ENCODE assay signal across 9 cellular contexts in the genomic region with DNA sequence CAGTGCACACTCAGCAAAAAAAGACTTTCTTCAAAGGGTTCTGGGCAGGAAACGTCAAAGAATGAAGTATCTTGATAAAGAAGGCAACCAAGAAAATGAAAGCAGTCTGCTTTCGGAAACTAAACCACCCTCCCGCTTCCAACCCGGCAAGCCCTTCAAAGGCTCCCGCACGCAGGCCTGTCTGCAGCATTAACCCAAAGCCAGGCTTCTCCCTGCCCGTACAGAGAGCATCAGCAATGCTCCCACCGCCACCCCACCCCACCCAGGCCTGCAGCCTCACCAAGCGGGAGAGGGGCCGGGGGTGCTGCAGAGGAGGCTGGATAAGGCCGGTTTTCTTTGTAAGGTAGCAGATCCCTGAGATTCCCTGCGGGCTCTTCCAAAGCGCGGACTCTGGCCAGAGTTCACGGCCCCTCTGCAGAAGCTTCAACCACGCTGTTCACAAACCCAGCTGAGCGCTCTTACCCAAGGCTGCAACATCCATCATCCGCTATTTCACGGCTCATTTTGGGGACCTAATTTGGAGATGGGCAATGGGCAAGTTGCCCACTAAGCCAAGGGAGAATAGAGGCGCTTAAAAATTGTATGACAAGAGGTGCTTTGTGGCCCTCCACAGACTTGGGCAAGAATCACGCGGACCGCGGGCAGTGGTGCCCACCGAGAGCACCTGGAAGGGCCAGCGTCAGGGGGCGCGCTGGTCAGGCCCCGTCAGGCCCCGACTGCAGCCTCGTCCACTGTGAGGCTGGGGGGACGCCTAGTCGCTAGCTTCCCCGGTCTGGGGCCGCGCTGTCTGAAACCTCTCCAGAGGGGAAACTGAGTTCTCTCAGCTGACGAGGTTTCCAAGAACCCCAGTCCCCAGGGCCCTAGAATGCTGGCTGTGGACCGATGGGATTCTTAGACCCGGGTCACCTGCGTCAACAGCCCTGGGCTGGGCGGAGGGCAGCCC.
DNase-seq lines count a peak whose midpoint lies in the region; ATAC-seq lines count a peak whose summit lies in the region.
"Had no signal": no experiment of that assay in that cellular context is flagged by ENCODE, and none has a peak within 500 bp of the region (broad histone marks: within the 10 kb centered on the region; RNA-seq: fewer than 3 reads in every experiment).

No MANE protein-coding gene starts in this region.

- H4K5ac ChIP-seq in mesendoderm (ENCODE audit: low read length) = no peak overlapping the region

- peak overlapping the region in 6 of 7 experiments; percentile 4 to 34 (median 15) for H3K4me3 ChIP-seq in skin epidermis
- H3K4me3 ChIP-seq in mesendoderm (ENCODE audit: low read length) = no peak overlapping the region

- no peak overlapping the region for H2BK5ac ChIP-seq in mesendoderm (ENCODE audit: low read length)

- H3K27me3 ChIP-seq in mesendoderm (ENCODE audit: insufficient read depth, low read length, poor library complexity) = no peaks in the 10 kb centered on the region

- WGBS in mesendoderm (ENCODE audit: extremely low coverage, insufficient coverage, low lambda C conversion rate) = no CpG with 5 or more reads among the region's 41 CpGs

- no peak overlapping the region for H3K9ac ChIP-seq in mesendoderm (ENCODE audit: low read length)

- H2BK120ac ChIP-seq in mesendoderm (ENCODE audit: low read depth, low read length) = no peak overlapping the region

- H3K79me1 ChIP-seq in mesendoderm (ENCODE audit: low read length) = no peaks in the 10 kb centered on the region

- H3K18ac ChIP-seq in mesendoderm (ENCODE audit: low read length) = no peak overlapping the region

- intact Hi-C loops in left colon (cut with DNase I, micrococcal nuclease) = no loop called here

- no peaks in the 10 kb centered on the region for H3K79me2 ChIP-seq in mesendoderm (ENCODE audit: control insufficient read depth, insufficient read depth, low read length)

- H2BK15ac ChIP-seq in mesendoderm (replicated peaks; ENCODE audit: low read depth) = no peak overlapping the region

- H3K4ac ChIP-seq in mesendoderm (ENCODE audit: low read depth, low read length) = no peak overlapping the region

- H3K27ac ChIP-seq in skin epidermis (peak overlapping the region in 15 of 21 experiments; percentile 9 to 84 (median 54)), mesendoderm (ENCODE audit: low read depth, low read length) (no peak overlapping the region)

- ATAC-seq in GM18511 (IDR thresholded peaks at IDR 0.05; ENCODE audit: unreplicated experiment) (peak; percentile 67), left colon (no peak), GM21576 (IDR thresholded peaks at IDR 0.05; ENCODE audit: unreplicated experiment) (no peak)

- no peak overlapping the region for H3K23ac ChIP-seq in mesendoderm (ENCODE audit: low read length)

- no peak overlapping the region for H3K56ac ChIP-seq in mesendoderm (ENCODE audit: low read length)

- no peak overlapping the region for H4K8ac ChIP-seq in mesendoderm (ENCODE audit: low read depth, low read length)

- no peaks in the 10 kb centered on the region for H3K4me1 ChIP-seq in mesendoderm (ENCODE audit: control insufficient read depth, low read depth, low read length)

- no peaks in the 10 kb centered on the region for H3K36me3 ChIP-seq in mesendoderm (ENCODE audit: control insufficient read depth, insufficient read depth, low read length)

- H2AK5ac ChIP-seq in mesendoderm (ENCODE audit: low read length) = no peak overlapping the region

- DNase-seq in NCI-H69 (lab: John Stamatoyannopoulos, UW) (peak; percentile 16), mesendoderm (no peak), left colon (no peak), NOMO-1 treated with dmso at 0.1 percent for 144 hours (lab: John Stamatoyannopoulos, UW; ENCODE audit: unreplicated experiment) (no peak)
- peak; percentile 53 for DNase-seq in activated naive CD4-positive, alpha-beta T cell treated with anti-CD3 and anti-CD28 coated beads, Interleukin-2, amount 50 U/mL, for 16 hours
- DNase-seq: nucleus accumbens had no signal

- H3K4me2 ChIP-seq in mesendoderm (ENCODE audit: low read length) = no peak overlapping the region

Comparison
In these comparisons a context has a peak if more than half of its experiments do, and no peak if none do; other contexts are left out.
1. DNase-seq: peak in NCI-H69 (single experiment) and activated naive CD4-positive, alpha-beta T cell treated with anti-CD3 and anti-CD28 coated beads, Interleukin-2, amount 50 U/mL, for 16 hours (single experiment); none in mesendoderm (single experiment), left colon (0 of 2) and NOMO-1 treated with dmso at 0.1 percent for 144 hours (single experiment).